In genomic region chr15:51232581-51232980, GRCh38 we compare ENCODE assay signal across 20 cellular contexts.
"Had no signal": no experiment of that assay in that cellular context is flagged by ENCODE, and none has a peak within 500 bp of the region (broad histone marks: within the 10 kb centered on the region; RNA-seq: fewer than 3 reads in every experiment).

No MANE protein-coding gene starts in this region.

- H3K4me3 Mint-ChIP-seq: effector memory CD8-positive, alpha-beta T cell; naive thymus-derived CD8-positive, alpha-beta T cell; nephron progenitor cell; stimulated activated effector memory CD8-positive, alpha-beta T cell treated with anti-CD3 and anti-CD28 coated beads, Interleukin-12 subunit alpha, Interleukin-12 subunit beta, amount 100 ng/mL, for 72 hours had no signal

- DNase-seq: cortex of kidney; effector memory CD8-positive, alpha-beta T cell; erythroblast; head of caudate nucleus; left ventricle myocardium superior; lower lobe of right lung; naive thymus-derived CD8-positive, alpha-beta T cell; nephron progenitor cell; nucleus accumbens; stimulated activated CD4-positive, alpha-beta T cell treated with anti-CD3 and anti-CD28 coated beads, Interleukin-2, amount 100 ng/mL, for 24 hours; stimulated activated CD4-positive, alpha-beta T cell treated with anti-CD3 and anti-CD28 coated beads, Interleukin-4, amount 100 ng/mL, for 24 hours; stimulated activated naive CD4-positive, alpha-beta T cell treated with Interleukin-2 at 50 U/mL for 16 hours; stomach; testis; tibial artery; upper lobe of left lung; uterus had no signal

- H3K4me3 ChIP-seq: lower lobe of right lung, prostate gland, right atrium auricular region, stomach, testis, tibial artery, upper lobe of left lung, uterus had no signal

- H3K4me1 ChIP-seq: prostate gland, stomach, testis, uterus had no signal

- H3K9me3 ChIP-seq: lower lobe of right lung, prostate gland, right atrium auricular region, stomach, testis, tibial artery, upper lobe of left lung, uterus had no signal

- H3K27me3 ChIP-seq: right atrium auricular region, testis, tibial artery, upper lobe of left lung, uterus had no signal

- H3K27ac Mint-ChIP-seq: effector memory CD8-positive, alpha-beta T cell; naive thymus-derived CD8-positive, alpha-beta T cell; nephron progenitor cell; stimulated activated effector memory CD8-positive, alpha-beta T cell treated with anti-CD3 and anti-CD28 coated beads, Interleukin-12 subunit alpha, Interleukin-12 subunit beta, amount 100 ng/mL, for 72 hours had no signal

- H3K36me3 Mint-ChIP-seq: naive thymus-derived CD8-positive, alpha-beta T cell; stimulated activated effector memory CD8-positive, alpha-beta T cell treated with anti-CD3 and anti-CD28 coated beads, Interleukin-12 subunit alpha, Interleukin-12 subunit beta, amount 100 ng/mL, for 72 hours had no signal

- H3K27ac ChIP-seq: lower lobe of right lung, prostate gland, right atrium auricular region, stomach, testis, tibial artery, upper lobe of left lung, uterus had no signal

- H3K36me3 ChIP-seq: lower lobe of right lung, prostate gland, right atrium auricular region, stomach, tibial artery, upper lobe of left lung, uterus had no signal

- H3K9me3 Mint-ChIP-seq: nephron progenitor cell; stimulated activated effector memory CD8-positive, alpha-beta T cell treated with anti-CD3 and anti-CD28 coated beads, Interleukin-12 subunit alpha, Interleukin-12 subunit beta, amount 100 ng/mL, for 72 hours had no signal
